In genomic region chr7:121714559-121715303, GRCh38 we compare ENCODE assay signal across 20 cellular contexts.
DNase-seq lines count a peak whose midpoint lies in the region; ATAC-seq, FAIRE-seq and TF ChIP-seq lines count a peak whose summit lies in the region.
"Had no signal": no experiment of that assay in that cellular context is flagged by ENCODE, and none has a peak within 500 bp of the region (broad histone marks: within the 10 kb centered on the region; RNA-seq: fewer than 3 reads in every experiment).

No MANE protein-coding gene starts in this region.

- H2BK12ac ChIP-seq in H1 (ENCODE audit: low read depth, low read length): no peak overlapping the region

- TF ChIP-seq RAD21 in H1 (IDR thresholded peaks at IDR 0.05 in 1 of 2, conservative IDR thresholded peaks at IDR 0.05 in 1 of 2; ENCODE audit: low read depth in 2 of 2, low read length in 2 of 2): no peak

- H2AFZ ChIP-seq in H1 (ENCODE audit: low read length): 0 out of 2 replicates have a peak overlapping the region, but pooled peaks have one; percentile 53

- no peak overlapping the region for H4K8ac ChIP-seq in H1 (ENCODE audit: extremely low read depth, insufficient read depth, low read length)

- H3K18ac ChIP-seq in H1 (ENCODE audit: extremely low read depth, low read length): no peak overlapping the region

- DNase-seq in H1 (ENCODE audit: low read depth in 1 of 2, low spot score in 2 of 2) (no peak), mucosa of gallbladder (ENCODE audit: low spot score) (peak; percentile 62), gastrocnemius medialis (no peak), GM10248 (ENCODE audit: extremely low spot score) (no peak), foreskin melanocyte (no peak)
- DNase-seq: activated CD4-positive, alpha-beta T cell treated with anti-CD3 and anti-CD28 coated beads, Interleukin-2, amount 50 U/mL, for 4 hours; activated T-cell treated with anti-CD3 and anti-CD28 coated beads, Interleukin-2, amount 50 U/mL, for 1 hour; brain microvascular endothelial cell; DMS79 treated with DMSO at 0.1 percent for 48 hours; dorsolateral prefrontal cortex; head of caudate nucleus; NCI-H1694; NCI-H524; stimulated activated naive CD4-positive, alpha-beta T cell had no signal

- H3K23ac ChIP-seq in H1 (ENCODE audit: insufficient read length): no peak overlapping the region

- H3K4me3 ChIP-seq in H1 (ENCODE audit: extremely low read depth in 1 of 4, insufficient read depth in 2 of 4, low read depth in 3 of 4, low read length in 4 of 4) (no peak overlapping the region), gastrocnemius medialis (no peak overlapping the region)
- H3K4me3 ChIP-seq: dorsolateral prefrontal cortex had no signal

- H3K4me1 ChIP-seq in H1 (replicated peaks in 1 of 4; ENCODE audit: control insufficient read depth in 3 of 4, insufficient read depth in 4 of 4, low read length in 3 of 4): peaks cover 0 to 5% (median 1%) of the 10 kb centered on the region in 4 experiments; a peak in 2 of 7 replicates
- no peaks in the 10 kb centered on the region for H3K4me1 ChIP-seq in gastrocnemius medialis

- in situ Hi-C loops in gastrocnemius medialis (cut with MboI; ENCODE audit: low sequenced_read_pairs in 4 of 4): no loop called here

- no peak overlapping the region for H2BK20ac ChIP-seq in H1 (ENCODE audit: low read length)

- peak; percentile 69 for FAIRE-seq in H1 (lab: Jason Lieb, UNC)
- FAIRE-seq: GM18507, TTC549 had no signal

- no peak overlapping the region for H3K56ac ChIP-seq in H1 (replicated peaks; ENCODE audit: insufficient read length, low read depth, low read length)

- TF ChIP-seq CTCF in 22Rv1 (IDR thresholded peaks at IDR 0.05): no peak
- TF ChIP-seq CTCF in H1 (IDR thresholded peaks at IDR 0.05; ENCODE audit: control extremely low read depth in 1 of 3, insufficient read depth in 1 of 3, low read depth in 1 of 3, low read length in 3 of 3): no peak
- no peak for TF ChIP-seq CTCF in gastrocnemius medialis (IDR thresholded peaks at IDR 0.05 in 4 of 5, conservative IDR thresholded peaks at IDR 0.05 in 1 of 5)
- TF ChIP-seq CTCF in GM10248 (IDR thresholded peaks at IDR 0.05; ENCODE audit: control extremely low read depth, extremely low read depth, low read depth, missing control alignments): no peak

- CTCF ChIA-PET in H1 (lab: Charles Lee; ENCODE audit: partially characterized antibody) (interaction anchor here (0.8 to 1.2 kb wide), 3 partner anchors 16 to 136 kb away, joined by 3 to 4 read pairs (median 3); no protein-coding TSS in a partner anchor), GM10248 (lab: Yijun Ruan, JAX) (interaction anchor here (0.7 to 1.7 kb wide), 2 partner anchors 8 to 25 kb away, joined by 3 read pairs; no protein-coding TSS in a partner anchor)

- H3K4ac ChIP-seq in H1 (replicated peaks; ENCODE audit: insufficient read length, low read depth, low read length): no peak overlapping the region

- H4K20me1 ChIP-seq in H1 (replicated peaks in 1 of 2; ENCODE audit: control insufficient read depth in 1 of 2, insufficient read depth in 2 of 2, low read length in 2 of 2): no peaks in the 10 kb centered on the region

- no peak overlapping the region for H3K4me2 ChIP-seq in H1 (ENCODE audit: insufficient read depth in 1 of 2, low read depth in 2 of 2, low read length in 2 of 2)

- H3K27ac ChIP-seq in 22Rv1 (peak overlapping the region; percentile 97), H1 (ENCODE audit: low read depth, low read length) (no peak overlapping the region), gastrocnemius medialis (no peak overlapping the region)
- H3K27ac ChIP-seq: brain microvascular endothelial cell, C4-2B, dorsolateral prefrontal cortex had no signal

- H3K9ac ChIP-seq in H1 (replicated peaks in 1 of 4; ENCODE audit: extremely low read depth in 1 of 4, low read depth in 3 of 4, low read length in 3 of 4): no peak overlapping the region

- H3K79me1 ChIP-seq in H1 (ENCODE audit: low read depth, low read length): no peaks in the 10 kb centered on the region

- no peak for TF ChIP-seq EP300 in H1 (IDR thresholded peaks at IDR 0.05; ENCODE audit: borderline replicate concordance in 1 of 2, low read depth in 2 of 2, low read length in 2 of 2)

- ATAC-seq in HG02759 (IDR thresholded peaks at IDR 0.05; ENCODE audit: unreplicated experiment) (peak; percentile 52), GM18868 (IDR thresholded peaks at IDR 0.05; ENCODE audit: unreplicated experiment) (no peak), gastrocnemius medialis (no peak)

- H3K9me3 ChIP-seq in H1 (ENCODE audit: insufficient read depth in 2 of 2, low read depth in 1 of 2, low read length in 1 of 2) (no peaks in the 10 kb centered on the region), gastrocnemius medialis (no peaks in the 10 kb centered on the region)

- TF ChIP-seq POLR2A in H1 (IDR thresholded peaks at IDR 0.05; ENCODE audit: control extremely low read depth in 1 of 2, low read depth in 2 of 2, low read length in 2 of 2) (no peak), gastrocnemius medialis (IDR thresholded peaks at IDR 0.05) (no peak)

- no peaks in the 10 kb centered on the region; the same call in 1 of the 2 replicates for H3K23me2 ChIP-seq in H1 (ENCODE audit: low read depth, low read length)

- no peak overlapping the region for H2BK15ac ChIP-seq in H1 (ENCODE audit: low read length)

- no peaks in the 10 kb centered on the region for H3K36me3 ChIP-seq in H1 (ENCODE audit: control insufficient read depth in 2 of 4, insufficient read depth in 4 of 4, low read length in 3 of 4)
- no peaks in the 10 kb centered on the region for H3K36me3 ChIP-seq in gastrocnemius medialis
- H3K36me3 ChIP-seq: brain microvascular endothelial cell had no signal

- intact Hi-C loops in gastrocnemius medialis (cut with DNase I; ENCODE audit: low total_unique reads): no loop called here

- WGBS in H1 (ENCODE audit: extremely low coverage in 1 of 2, insufficient coverage in 1 of 2, insufficient read length in 1 of 2, insufficient replicate concordance in 2 of 2, low coverage in 1 of 2, low lambda C conversion rate in 2 of 2, missing lambda C conversion rate in 1 of 2), 2 experiments: 83% methylated on average over 3 of the region's 3 CpGs; no CpG with 5 or more reads in 1 of the 2 experiments

- H4K5ac ChIP-seq in H1 (ENCODE audit: insufficient read length, low read depth, low read length): no peak overlapping the region

- H3K27me3 ChIP-seq in H1 (replicated peaks in 1 of 4; ENCODE audit: control insufficient read depth in 3 of 4, extremely low read depth in 1 of 4, insufficient read depth in 3 of 4, low read length in 3 of 4) (no peaks in the 10 kb centered on the region), gastrocnemius medialis (no peaks in the 10 kb centered on the region)
- H3K27me3 ChIP-seq: brain microvascular endothelial cell had no signal

- H2AK5ac ChIP-seq in H1 (ENCODE audit: low read depth, low read length): no peak overlapping the region

- POLR2A ChIA-PET in H1 (lab: Charles Lee; ENCODE audit: partially characterized antibody): no interaction called here
- POLR2A ChIA-PET in GM10248 (lab: Yijun Ruan, JAX): no interaction called here

- H3K14ac ChIP-seq in H1 (ENCODE audit: insufficient read length): no peak overlapping the region

- no peaks in the 10 kb centered on the region for H3K79me2 ChIP-seq in H1 (ENCODE audit: control insufficient read depth in 1 of 2, insufficient read depth in 2 of 2, low read length in 2 of 2)

- H2BK120ac ChIP-seq in H1 (replicated peaks; ENCODE audit: low read depth, low read length): no peak overlapping the region

- no peak overlapping the region for H4K91ac ChIP-seq in H1 (replicated peaks; ENCODE audit: insufficient read length, low read length)

- H2BK5ac ChIP-seq in H1 (ENCODE audit: low read depth, low read length): no peak overlapping the region

TF ChIP-seq in H1, 55 proteins besides CTCF, POLR2A, EP300 and RAD21:
- no peak for TF ChIP-seq GTF2F1 (IDR thresholded peaks at IDR 0.05; ENCODE audit: borderline replicate concordance, low read depth, low read length)
- no peak for TF ChIP-seq YY1 (IDR thresholded peaks at IDR 0.05; ENCODE audit: low read depth, low read length)
- TF ChIP-seq NANOG (IDR thresholded peaks at IDR 0.05; ENCODE audit: insufficient read depth, low read depth, low read length, poor library complexity, severe bottlenecking): no peak
- no peak for TF ChIP-seq SP1 (IDR thresholded peaks at IDR 0.05; ENCODE audit: low read depth, low read length)
